Comparison of ENCODE assay signal across 9 cellular contexts in the genomic region with DNA sequence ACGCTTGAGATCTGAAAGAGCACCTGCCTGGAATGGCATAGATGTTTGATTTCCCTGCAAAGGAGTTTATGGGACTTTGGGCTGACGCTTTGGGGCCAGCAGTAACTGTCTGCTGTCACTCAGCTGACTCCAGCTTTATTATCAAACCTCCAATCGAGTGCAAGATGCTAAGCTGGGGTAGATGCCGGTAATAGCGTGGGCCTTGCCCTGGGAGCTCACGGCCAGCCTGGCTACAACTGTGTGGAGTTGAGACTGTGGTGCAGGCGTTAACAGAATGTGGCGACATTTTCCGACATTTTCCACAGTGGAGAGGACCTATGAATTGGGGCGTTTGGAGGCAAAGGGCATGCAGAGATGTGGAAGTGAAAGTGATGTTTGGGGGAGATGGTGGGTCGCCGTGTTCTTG. TPM values are rescaled to one million over a fixed set of nuclear protein-coding genes. Genes with fewer than 3 reads are reported as not detected.
DNase-seq lines count a peak whose midpoint lies in the region; ATAC-seq and TF ChIP-seq lines count a peak whose summit lies in the region.
"Had no signal": no experiment of that assay in that cellular context is flagged by ENCODE, and none has a peak within 500 bp of the region (broad histone marks: within the 10 kb centered on the region; RNA-seq: fewer than 3 reads in every experiment).

No MANE protein-coding gene starts in this region.

- ATAC-seq in activated T-cell treated with anti-CD3 and anti-CD28 coated beads, Interleukin-2, amount 50 U/mL, for 72 hours (replicated peaks in 1 of 2): no peak
- ATAC-seq in activated naive CD8-positive, alpha-beta T cell treated with anti-CD3 and anti-CD28 coated beads, Interleukin-2, amount 10 ng/mL, durations not matched to agents 7 days and 5 days (ENCODE audit: low read depth): no peak
- no peak for ATAC-seq in GM18502 (IDR thresholded peaks at IDR 0.05; ENCODE audit: poor library complexity, unreplicated experiment)

- in situ Hi-C loops in transverse colon (cut with MboI; ENCODE audit: low pct_ligation_motif_present in 1 of 4, low pct_unique_long_range_greater_than_20kb in 1 of 4, low sequenced_read_pairs in 3 of 4): no loop called here

- DNase-seq in activated T-cell treated with anti-CD3 and anti-CD28 coated beads, Interleukin-2, amount 50 U/mL, for 72 hours: no peak
- DNase-seq in activated T-cell treated with anti-CD3 and anti-CD28 coated beads for 4 hours (no peak), transverse colon (no peak), SW 1271 (lab: John Stamatoyannopoulos, UW) (no peak)
- no peak for DNase-seq in activated naive CD8-positive, alpha-beta T cell treated with anti-CD3 and anti-CD28 coated beads, Interleukin-2, amount 10 ng/mL, durations not matched to agents 7 days and 5 days
- DNase-seq in stimulated activated CD4-positive, alpha-beta T cell treated with anti-CD3 and anti-CD28 coated beads, Interleukin-15, amount 100 ng/mL, for 24 hours: no peak
- DNase-seq: activated CD8-positive, alpha-beta memory T cell treated with anti-CD3 and anti-CD28 coated beads, Interleukin-2, amount 50 U/mL, for 4 hours had no signal

- POLR2A ChIA-PET in activated naive CD8-positive, alpha-beta T cell treated with anti-CD3 and anti-CD28 coated beads, Interleukin-2, amount 10 ng/mL, durations not matched to agents 7 days and 5 days (lab: Charles Lee): interaction anchor here (0.6 to 3.5 kb wide), 8 partner anchors 11 to 156 kb away, joined by 3 to 38 read pairs (median 5); a partner anchor contains a TSS

- intact Hi-C loops in transverse colon (cut with DNase I; ENCODE audit: low total_unique reads): no loop called here

- H3K9me3 ChIP-seq in liver (ENCODE audit: control insufficient read depth in 4 of 4, low read length in 3 of 4) (no peaks in the 10 kb centered on the region), transverse colon (no peaks in the 10 kb centered on the region)

- no peak for TF ChIP-seq CTCF in liver (IDR thresholded peaks at IDR 0.05; ENCODE audit: low read depth, low read length, missing input control)
- TF ChIP-seq CTCF in transverse colon (IDR thresholded peaks at IDR 0.05): no peak

- H3K4me3 ChIP-seq in liver (ENCODE audit: low read depth in 1 of 3, low read length in 3 of 3): peak overlapping the region in 2 of 3 donors; percentile 55 to 94
- peak overlapping the region in 3 of 4 donors; percentile 68 to 96 (median 93) for H3K4me3 ChIP-seq in transverse colon

- peaks cover 59% of the 10 kb centered on the region for H3K4me1 Mint-ChIP-seq in activated T-cell treated with anti-CD3 and anti-CD28 coated beads, Interleukin-2, amount 50 U/mL, for 72 hours (ENCODE audit: low read depth)
- H3K4me1 Mint-ChIP-seq in activated naive CD8-positive, alpha-beta T cell treated with anti-CD3 and anti-CD28 coated beads, Interleukin-2, amount 10 ng/mL, durations not matched to agents 7 days and 5 days: peaks cover 53% of the 10 kb centered on the region

- H3K9ac ChIP-seq in liver (ENCODE audit: low read depth in 1 of 2, low read length in 2 of 2): no peak overlapping the region

- H3K27ac Mint-ChIP-seq in activated T-cell treated with anti-CD3 and anti-CD28 coated beads, Interleukin-2, amount 50 U/mL, for 72 hours: peak overlapping the region; percentile 81
- peak overlapping the region; percentile 99 for H3K27ac Mint-ChIP-seq in activated naive CD8-positive, alpha-beta T cell treated with anti-CD3 and anti-CD28 coated beads, Interleukin-2, amount 10 ng/mL, durations not matched to agents 7 days and 5 days

- peaks cover 7 to 8% of the 10 kb centered on the region in 2 donors for H3K36me3 Mint-ChIP-seq in activated T-cell treated with anti-CD3 and anti-CD28 coated beads, Interleukin-2, amount 50 U/mL, for 72 hours (ENCODE audit: insufficient read depth in 2 of 2)
- peaks cover 25% of the 10 kb centered on the region for H3K36me3 Mint-ChIP-seq in activated naive CD8-positive, alpha-beta T cell treated with anti-CD3 and anti-CD28 coated beads, Interleukin-2, amount 10 ng/mL, durations not matched to agents 7 days and 5 days

- no peak for TF ChIP-seq RAD21 in liver (IDR thresholded peaks at IDR 0.05)

- H3K4me1 ChIP-seq in liver (ENCODE audit: control insufficient read depth in 4 of 4, insufficient read depth in 4 of 4, low read length in 3 of 4) (peaks cover 10 to 36% (median 22%) of the 10 kb centered on the region in 4 donors), transverse colon (peaks cover 4 to 35% (median 21%) of the 10 kb centered on the region in 4 donors)

- no peaks in the 10 kb centered on the region for H3K27me3 ChIP-seq in liver (ENCODE audit: control insufficient read depth in 4 of 4, insufficient read depth in 4 of 4, low read length in 3 of 4)
- no peaks in the 10 kb centered on the region for H3K27me3 ChIP-seq in transverse colon

- H3K27me3 Mint-ChIP-seq in activated T-cell treated with anti-CD3 and anti-CD28 coated beads, Interleukin-2, amount 50 U/mL, for 72 hours (ENCODE audit: low read depth): peaks cover 17% of the 10 kb centered on the region
- no peaks in the 10 kb centered on the region for H3K27me3 Mint-ChIP-seq in activated naive CD8-positive, alpha-beta T cell treated with anti-CD3 and anti-CD28 coated beads, Interleukin-2, amount 10 ng/mL, durations not matched to agents 7 days and 5 days

- TF ChIP-seq EP300 in transverse colon (IDR thresholded peaks at IDR 0.05; ENCODE audit: low read depth): no peak

- H3K27ac ChIP-seq in liver (ENCODE audit: low read depth in 1 of 2, low read length in 2 of 2): peak overlapping the region in 1 of 2 donors; percentile 63
- H3K27ac ChIP-seq in transverse colon: peak overlapping the region; percentile 81 to 87 (median 86)

- H3K4me3 Mint-ChIP-seq in activated T-cell treated with anti-CD3 and anti-CD28 coated beads, Interleukin-2, amount 50 U/mL, for 72 hours: peak overlapping the region; percentile 78 to 84
- peak overlapping the region; percentile 89 for H3K4me3 Mint-ChIP-seq in activated naive CD8-positive, alpha-beta T cell treated with anti-CD3 and anti-CD28 coated beads, Interleukin-2, amount 10 ng/mL, durations not matched to agents 7 days and 5 days

- 65% methylated on average over 12 of the region's 12 CpGs for WGBS in liver
- WGBS in transverse colon (ENCODE audit: low coverage in 1 of 2), 2 donors: 39 to 75% methylated on average over 2 to 12 of the region's 12 CpGs

- TF ChIP-seq POLR2A in transverse colon (IDR thresholded peaks at IDR 0.05): no peak

- H3K9me3 Mint-ChIP-seq in activated T-cell treated with anti-CD3 and anti-CD28 coated beads, Interleukin-2, amount 50 U/mL, for 72 hours: peaks cover 2% of the 10 kb centered on the region in 2 donors
- H3K9me3 Mint-ChIP-seq in activated naive CD8-positive, alpha-beta T cell treated with anti-CD3 and anti-CD28 coated beads, Interleukin-2, amount 10 ng/mL, durations not matched to agents 7 days and 5 days: no peaks in the 10 kb centered on the region

- H3K36me3 ChIP-seq in liver (ENCODE audit: control insufficient read depth in 4 of 4, insufficient read depth in 3 of 4, low read depth in 1 of 4, low read length in 3 of 4) (no peaks in the 10 kb centered on the region), transverse colon (no peaks in the 10 kb centered on the region)

TF ChIP-seq in liver, 16 proteins besides CTCF, POLR2A, EP300 and RAD21 (continues in another document):
- no peak for TF ChIP-seq NR2F2 (IDR thresholded peaks at IDR 0.05)
- no peak for TF ChIP-seq JUND (IDR thresholded peaks at IDR 0.05)
- TF ChIP-seq, protein P1, sequence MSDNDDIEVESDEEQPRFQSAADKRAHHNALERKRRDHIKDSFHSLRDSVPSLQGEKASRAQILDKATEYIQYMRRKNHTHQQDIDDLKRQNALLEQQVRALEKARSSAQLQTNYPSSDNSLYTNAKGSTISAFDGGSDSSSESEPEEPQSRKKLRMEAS (IDR thresholded peaks at IDR 0.05): no peak
- TF ChIP-seq, protein P2, sequence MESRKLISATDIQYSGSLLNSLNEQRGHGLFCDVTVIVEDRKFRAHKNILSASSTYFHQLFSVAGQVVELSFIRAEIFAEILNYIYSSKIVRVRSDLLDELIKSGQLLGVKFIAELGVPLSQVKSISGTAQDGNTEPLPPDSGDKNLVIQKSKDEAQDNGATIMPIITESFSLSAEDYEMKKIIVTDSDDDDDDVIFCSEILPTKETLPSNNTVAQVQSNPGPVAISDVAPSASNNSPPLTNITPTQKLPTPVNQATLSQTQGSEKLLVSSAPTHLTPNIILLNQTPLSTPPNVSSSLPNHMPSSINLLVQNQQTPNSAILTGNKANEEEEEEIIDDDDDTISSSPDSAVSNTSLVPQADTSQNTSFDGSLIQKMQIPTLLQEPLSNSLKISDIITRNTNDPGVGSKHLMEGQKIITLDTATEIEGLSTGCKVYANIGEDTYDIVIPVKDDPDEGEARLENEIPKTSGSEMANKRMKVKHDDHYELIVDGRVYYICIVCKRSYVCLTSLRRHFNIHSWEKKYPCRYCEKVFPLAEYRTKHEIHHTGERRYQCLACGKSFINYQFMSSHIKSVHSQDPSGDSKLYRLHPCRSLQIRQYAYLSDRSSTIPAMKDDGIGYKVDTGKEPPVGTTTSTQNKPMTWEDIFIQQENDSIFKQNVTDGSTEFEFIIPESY (IDR thresholded peaks at IDR 0.05): no peak
- TF ChIP-seq FOXA1 (IDR thresholded peaks at IDR 0.05): no peak

RNA-seq across cellular contexts. Expression of a gene that starts 1.3 kb away (rescaled TPM):
- total RNA-seq in activated T-cell treated with anti-CD3 and anti-CD28 coated beads, Interleukin-2, amount 50 U/mL, for 72 hours: 10 to 100 TPM in 1 of 2 donors, 1 to 10 TPM in 1; 5.1 to 10.6 TPM
- total RNA-seq in activated naive CD8-positive, alpha-beta T cell treated with anti-CD3 and anti-CD28 coated beads, Interleukin-2, amount 10 ng/mL, durations not matched to agents 7 days and 5 days: 10 to 100 TPM; 49.5 to 51.1 TPM
- total RNA-seq in liver (1 to 10 TPM; 3.2 to 5.9 TPM), transverse colon (100 to 1,000 TPM in 1 of 4 donors, 10 to 100 TPM in 2, 1 to 10 TPM in 1; 7.6 to 136 (median 13.6) TPM)
- polyA plus RNA-seq in liver: 10 to 100 TPM in 1 of 2 donors, 1 to 10 TPM in 1; 4.5 to 11.9 TPM

RNA-seq across cellular contexts. Expression of a gene that starts 50.1 kb away (rescaled TPM):
- 100 to 1,000 TPM; 120 to 121 TPM for total RNA-seq in activated T-cell treated with anti-CD3 and anti-CD28 coated beads, Interleukin-2, amount 50 U/mL, for 72 hours
- total RNA-seq in activated naive CD8-positive, alpha-beta T cell treated with anti-CD3 and anti-CD28 coated beads, Interleukin-2, amount 10 ng/mL, durations not matched to agents 7 days and 5 days: 100 to 1,000 TPM; 152 to 154 TPM
- total RNA-seq in liver (10 to 100 TPM; 63.3 to 98.8 TPM), transverse colon (100 to 1,000 TPM in 1 of 4 donors, 10 to 100 TPM in 3; 75.4 to 201 (median 90.6) TPM)
- polyA plus RNA-seq in liver: 10 to 100 TPM; 27.4 to 58.3 TPM
